In genomic region chr6:22401206-22401605, GRCh38 we compare ENCODE assay signal across 22 cellular contexts.
DNase-seq lines count a peak whose midpoint lies in the region; ATAC-seq, FAIRE-seq and TF ChIP-seq lines count a peak whose summit lies in the region.
"Had no signal": no experiment of that assay in that cellular context is flagged by ENCODE, and none has a peak within 500 bp of the region (broad histone marks: within the 10 kb centered on the region; RNA-seq: fewer than 3 reads in every experiment).

No MANE protein-coding gene starts in this region.

- no peak overlapping the region for H2AK5ac ChIP-seq in mesenchymal stem cell (ENCODE audit: low read length, severe bottlenecking)

- H3K4me2 ChIP-seq in mesenchymal stem cell (ENCODE audit: low read length, poor library complexity, severe bottlenecking) = no peak overlapping the region
- H3K4me2 ChIP-seq: BLaER1 treated with 17β-estradiol and CSF1 and Interleukin-3, amounts not matched to agents 10 nM and 100 nM had no signal

- H3K36me3 ChIP-seq in bronchial epithelial cell (ENCODE audit: control insufficient read depth, insufficient read depth, low read length) (no peaks in the 10 kb centered on the region), mesenchymal stem cell (ENCODE audit: control insufficient read depth in 1 of 2, insufficient read depth in 2 of 2, low read depth in 1 of 2, low read length in 2 of 2) (no peaks in the 10 kb centered on the region), endodermal cell (ENCODE audit: control insufficient read depth, insufficient read depth, low read length) (no peaks in the 10 kb centered on the region)
- H3K36me3 ChIP-seq: BLaER1 treated with 17β-estradiol and CSF1 and Interleukin-3, amounts not matched to agents 10 nM and 100 nM; MG63 had no signal

- H3K9ac ChIP-seq in mesenchymal stem cell (ENCODE audit: low read length) (no peak overlapping the region), endodermal cell (ENCODE audit: extremely low read depth, low read length, poor library complexity, severe bottlenecking) (no peak overlapping the region)
- H3K9ac ChIP-seq: BLaER1 treated with 17β-estradiol and CSF1 and Interleukin-3, amounts not matched to agents 10 nM and 100 nM had no signal

- H3K79me1 ChIP-seq in mesenchymal stem cell (replicated peaks; ENCODE audit: low read length, poor library complexity, severe bottlenecking) = no peaks in the 10 kb centered on the region

- H3K9me3 ChIP-seq in mesenchymal stem cell (ENCODE audit: control insufficient read depth, low read length) (no peaks in the 10 kb centered on the region), endodermal cell (ENCODE audit: control insufficient read depth, low read length) (no peaks in the 10 kb centered on the region)
- H3K9me3 ChIP-seq: Caco-2, MG63 had no signal

- no peak overlapping the region for H3K14ac ChIP-seq in mesenchymal stem cell (ENCODE audit: low read length in 2 of 2)

- no peak for FAIRE-seq in bronchial epithelial cell (lab: Jason Lieb, UNC)
- FAIRE-seq: RCC 7860 had no signal

- no peak for TF ChIP-seq CTCF in bronchial epithelial cell (IDR thresholded peaks at IDR 0.05; ENCODE audit: insufficient read depth, low read length, severe bottlenecking)
- no peak for TF ChIP-seq CTCF in endodermal cell (conservative IDR thresholded peaks at IDR 0.05)

- H2BK120ac ChIP-seq in mesenchymal stem cell (ENCODE audit: low read depth, low read length) = no peak overlapping the region

- no peak overlapping the region for H3K27ac Mint-ChIP-seq in endodermal cell
- no peak overlapping the region for H3K27ac Mint-ChIP-seq in activated T-cell treated with anti-CD3 and anti-CD28 coated beads, Interleukin-2, amount 50 U/mL, for 72 hours
- H3K27ac Mint-ChIP-seq: CD4-positive, alpha-beta memory T cell had no signal

- H2BK15ac ChIP-seq in mesenchymal stem cell (ENCODE audit: low read depth, poor library complexity, severe bottlenecking) = no peak overlapping the region

- H3K4me1 ChIP-seq in mesenchymal stem cell (ENCODE audit: control insufficient read depth, insufficient read depth, low read depth, low read length) (peaks cover 2% of the 10 kb centered on the region), endodermal cell (ENCODE audit: control insufficient read depth, insufficient read depth, low read length) (peaks cover 3% of the 10 kb centered on the region)
- H3K4me1 ChIP-seq: BLaER1 treated with 17β-estradiol and CSF1 and Interleukin-3, amounts not matched to agents 10 nM and 100 nM; Caco-2 had no signal

- DNase-seq in DMS53 treated with DMSO at 0.1 percent for 48 hours (lab: John Stamatoyannopoulos, UW; ENCODE audit: unreplicated experiment) (peak; percentile 16), LHCN-M2 (ENCODE audit: low read depth) (peak; percentile 38), bronchial epithelial cell (ENCODE audit: low read depth) (peak; percentile 63), mesenchymal stem cell (peak; percentile 44), SKM-1 treated with dmso at 0.1 percent for 144 hours (lab: John Stamatoyannopoulos, UW; ENCODE audit: unreplicated experiment) (no peak), endodermal cell (no peak), mesenteric fat pad (ENCODE audit: low spot score) (no peak)
- DNase-seq in activated T-cell treated with anti-CD3 and anti-CD28 coated beads, Interleukin-2, amount 50 U/mL, for 72 hours = no peak
- DNase-seq: Caco-2; CD4-positive, alpha-beta memory T cell; DMS 273 treated with DMSO at 0.1 percent for 48 hours; H7; Karpas-422; MG63; NCI-H1048; NCI-H1436; NCI-H2081 treated with DMSO at 0.1 percent for 48 hours; NCI-H446; NCI-H526 had no signal

- no peak for ATAC-seq in activated T-cell treated with anti-CD3 and anti-CD28 coated beads, Interleukin-2, amount 50 U/mL, for 72 hours (replicated peaks in 1 of 2)
- ATAC-seq: Right ventricle myocardium inferior had no signal

- no peak overlapping the region for H4K8ac ChIP-seq in mesenchymal stem cell (ENCODE audit: low read length)

- no peaks in the 10 kb centered on the region for H3K36me3 Mint-ChIP-seq in endodermal cell (ENCODE audit: low read depth)
- no peaks in the 10 kb centered on the region for H3K36me3 Mint-ChIP-seq in activated T-cell treated with anti-CD3 and anti-CD28 coated beads, Interleukin-2, amount 50 U/mL, for 72 hours (ENCODE audit: insufficient read depth in 2 of 2)
- H3K36me3 Mint-ChIP-seq: CD4-positive, alpha-beta memory T cell had no signal

- no peak overlapping the region for H3K18ac ChIP-seq in mesenchymal stem cell (ENCODE audit: low read depth in 1 of 2, low read length in 2 of 2)

- H4K91ac ChIP-seq in mesenchymal stem cell (ENCODE audit: low read length) = no peak overlapping the region

- H3K27ac ChIP-seq in mesenchymal stem cell (ENCODE audit: low read length, poor library complexity, severe bottlenecking) = no peak overlapping the region
- H3K27ac ChIP-seq in endodermal cell (ENCODE audit: low read depth, low read length) = no peak overlapping the region
- H3K27ac ChIP-seq: BLaER1 treated with 17β-estradiol and CSF1 and Interleukin-3, amounts not matched to agents 10 nM and 100 nM had no signal

- H3K4ac ChIP-seq in mesenchymal stem cell (ENCODE audit: low read depth in 1 of 2, low read length in 2 of 2) = no peak overlapping the region

- H3K4me3 ChIP-seq in bronchial epithelial cell (ENCODE audit: low read depth, low read length) (no peak overlapping the region), mesenchymal stem cell (ENCODE audit: insufficient read depth in 1 of 2, low read depth in 1 of 2, low read length in 2 of 2) (no peak overlapping the region), endodermal cell (ENCODE audit: low read length) (no peak overlapping the region)
- H3K4me3 ChIP-seq: BLaER1 treated with 17β-estradiol and CSF1 and Interleukin-3, amounts not matched to agents 10 nM and 100 nM; MG63 had no signal

- H3K9me3 Mint-ChIP-seq in endodermal cell = peaks cover 3% of the 10 kb centered on the region
- H3K9me3 Mint-ChIP-seq in activated T-cell treated with anti-CD3 and anti-CD28 coated beads, Interleukin-2, amount 50 U/mL, for 72 hours = no peaks in the 10 kb centered on the region

- peaks cover 19% of the 10 kb centered on the region for H3K4me1 Mint-ChIP-seq in endodermal cell
- H3K4me1 Mint-ChIP-seq in activated T-cell treated with anti-CD3 and anti-CD28 coated beads, Interleukin-2, amount 50 U/mL, for 72 hours (ENCODE audit: low read depth) = no peaks in the 10 kb centered on the region
- H3K4me1 Mint-ChIP-seq: CD4-positive, alpha-beta memory T cell had no signal

- no peak overlapping the region for H2AFZ ChIP-seq in mesenchymal stem cell (ENCODE audit: low read depth, low read length)

- no peaks in the 10 kb centered on the region for H3K27me3 Mint-ChIP-seq in endodermal cell (ENCODE audit: insufficient read depth)
- H3K27me3 Mint-ChIP-seq in activated T-cell treated with anti-CD3 and anti-CD28 coated beads, Interleukin-2, amount 50 U/mL, for 72 hours (ENCODE audit: low read depth) = no peaks in the 10 kb centered on the region
- H3K27me3 Mint-ChIP-seq: CD4-positive, alpha-beta memory T cell had no signal

- H3K4me3 Mint-ChIP-seq in endodermal cell = no peak overlapping the region
- H3K4me3 Mint-ChIP-seq in activated T-cell treated with anti-CD3 and anti-CD28 coated beads, Interleukin-2, amount 50 U/mL, for 72 hours = no peak overlapping the region
- H3K4me3 Mint-ChIP-seq: CD4-positive, alpha-beta memory T cell had no signal

- H3K23ac ChIP-seq in mesenchymal stem cell (ENCODE audit: low read length in 2 of 2) = no peak overlapping the region

- 71% methylated on average over 1 of the region's 1 CpG for WGBS in mesenchymal stem cell
- whole genome bisulfite sequencing in endodermal cell (ENCODE audit: insufficient coverage in 1 of 2, insufficient read length in 1 of 2), 2 experiments = 94 to 100% methylated on average over 1 of the region's 1 CpG

- H2BK12ac ChIP-seq in mesenchymal stem cell (ENCODE audit: low read length in 2 of 2) = no peak overlapping the region

- no peak overlapping the region for H2BK5ac ChIP-seq in mesenchymal stem cell (ENCODE audit: low read depth, low read length, poor library complexity, severe bottlenecking)

- H3K27me3 ChIP-seq in bronchial epithelial cell (ENCODE audit: control insufficient read depth, insufficient read depth, low read length) (no peaks in the 10 kb centered on the region), mesenchymal stem cell (ENCODE audit: control insufficient read depth in 1 of 2, insufficient read depth in 1 of 2, low read length in 2 of 2) (no peaks in the 10 kb centered on the region), endodermal cell (ENCODE audit: control insufficient read depth, insufficient read depth, low read length, poor library complexity, severe bottlenecking) (no peaks in the 10 kb centered on the region)
- H3K27me3 ChIP-seq: BLaER1 treated with 17β-estradiol and CSF1 and Interleukin-3, amounts not matched to agents 10 nM and 100 nM; MG63 had no signal

Comparison
In these comparisons a context has a peak if more than half of its experiments do, and no peak if none do; other contexts are left out.
1. DNase-seq: peak in DMS53 treated with DMSO at 0.1 percent for 48 hours (single experiment), LHCN-M2 (single experiment), bronchial epithelial cell (single experiment) and mesenchymal stem cell (single experiment); none in SKM-1 treated with dmso at 0.1 percent for 144 hours (single experiment), endodermal cell (single experiment), activated T-cell treated with anti-CD3 and anti-CD28 coated beads, Interleukin-2, amount 50 U/mL, for 72 hours (0 of 2) and mesenteric fat pad (single experiment).